In genomic region chr1:111625263-111625662, GRCh38 we compare ENCODE assay signal across 1 cellular context.
TF ChIP-seq lines count a peak whose summit lies in the region.

No MANE protein-coding gene starts in this region.

TF ChIP-seq in endothelial cell of umbilical vein, 7 proteins besides CTCF, POLR2A, EP300 and RAD21:
- TF ChIP-seq JUN (IDR thresholded peaks at IDR 0.05; ENCODE audit: borderline replicate concordance, insufficient read depth, insufficient read length, low read depth) (no peak), GATA2 (IDR thresholded peaks at IDR 0.05; ENCODE audit: insufficient read depth, insufficient read length, low read depth, low read length) (no peak)
